In the genomic region with DNA sequence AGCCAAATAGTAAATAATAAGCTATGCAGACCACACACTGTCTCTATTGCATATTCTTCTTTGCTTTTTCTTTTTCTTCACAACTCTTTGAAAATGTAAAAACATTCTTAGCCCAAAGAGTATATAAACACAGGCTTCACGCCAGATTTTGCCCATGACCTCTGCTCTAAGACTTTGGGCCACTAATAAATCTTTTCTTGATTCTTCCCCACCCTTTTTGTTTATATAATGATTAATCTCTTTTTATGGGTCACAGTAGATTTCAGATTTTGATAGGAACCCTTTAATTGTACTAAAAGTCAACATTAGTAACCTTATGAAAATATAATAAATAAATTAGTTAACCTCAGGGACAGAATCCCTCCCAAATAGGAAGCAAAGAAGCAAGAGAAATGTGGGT, we compare ENCODE assay signal across 25 cellular contexts. TPM values are rescaled to one million over a fixed set of nuclear protein-coding genes. Genes with fewer than 3 reads are reported as not detected.
A peak's percentile ranks its signal among the peaks of the same experiment; 100 is the strongest.
DNase-seq lines count a peak whose midpoint lies in the region; ATAC-seq and TF ChIP-seq lines count a peak whose summit lies in the region.
"Had no signal": no experiment of that assay in that cellular context is flagged by ENCODE, and none has a peak within 500 bp of the region (broad histone marks: within the 10 kb centered on the region; RNA-seq: fewer than 3 reads in every experiment).

No MANE protein-coding gene starts in this region.

- POLR2A ChIA-PET in naive thymus-derived CD8-positive, alpha-beta T cell (lab: Charles Lee): no interaction called here
- POLR2A ChIA-PET in CD8-positive, alpha-beta T cell (lab: Charles Lee): no interaction called here

- peak; percentile 66 for DNase-seq in LNCaP clone FGC (ENCODE audit: low read depth)
- no peak for DNase-seq in RWPE2 (ENCODE audit: low spot score)
- peak; percentile 6 for DNase-seq in fibroblast of the aortic adventitia (ENCODE audit: low read depth)
- no peak for DNase-seq in tibial artery
- no peak for DNase-seq in naive thymus-derived CD8-positive, alpha-beta T cell
- DNase-seq in activated CD4-positive, alpha-beta T cell treated with anti-CD3 and anti-CD28 coated beads, Interleukin-2, amount 50 U/mL, for 1 hour: no peak
- DNase-seq in CD8-positive, alpha-beta T cell: no peak
- DNase-seq: Caco-2; CD4-positive, alpha-beta T cell; DND-41; GM23248; H9; KG1; NCI-H1092; NCI-H1436 treated with DMSO at 0.1 percent for 48 hours; NCI-H2029 treated with DMSO at 0.1 percent for 48 hours; NCI-H226; NCI-H510A treated with DMSO at 0.1 percent for 48 hours; NCI-H774; NK-92 treated with Interleukin-12 subunit alpha and Interleukin-12 subunit beta, amount 100 ng/mL, for 24 hours; SHP77 had no signal

- H3K27me3 ChIP-seq in RWPE2 (ENCODE audit: insufficient read depth, poor library complexity, severe bottlenecking) (no peaks in the 10 kb centered on the region), tibial artery (no peaks in the 10 kb centered on the region)
- no peaks in the 10 kb centered on the region for H3K27me3 ChIP-seq in CD8-positive, alpha-beta T cell (ENCODE audit: insufficient read depth, low read length)
- H3K27me3 ChIP-seq: BLaER1 had no signal

- no peak overlapping the region for H3K27ac Mint-ChIP-seq in naive thymus-derived CD8-positive, alpha-beta T cell
- H3K27ac Mint-ChIP-seq in CD8-positive, alpha-beta T cell: no peak overlapping the region
- H3K27ac Mint-ChIP-seq: CD4-positive, alpha-beta T cell; H9 had no signal

- H3K36me3 Mint-ChIP-seq in naive thymus-derived CD8-positive, alpha-beta T cell: no peaks in the 10 kb centered on the region
- H3K36me3 Mint-ChIP-seq in CD8-positive, alpha-beta T cell: no peaks in the 10 kb centered on the region

- peaks cover 13% of the 10 kb centered on the region for H3K4me1 ChIP-seq in RWPE2 (ENCODE audit: insufficient read depth, poor library complexity, severe bottlenecking)
- H3K4me1 ChIP-seq in tibial artery: peaks cover 0 to 71% (median 23%) of the 10 kb centered on the region in 4 donors
- no peaks in the 10 kb centered on the region for H3K4me1 ChIP-seq in CD8-positive, alpha-beta T cell (ENCODE audit: insufficient read depth, low read length)
- H3K4me1 ChIP-seq: BLaER1, Caco-2 had no signal

- H3K9me3 ChIP-seq in RWPE2 (ENCODE audit: severe bottlenecking): no peaks in the 10 kb centered on the region
- no peaks in the 10 kb centered on the region for H3K9me3 ChIP-seq in tibial artery
- no peaks in the 10 kb centered on the region for H3K9me3 ChIP-seq in CD8-positive, alpha-beta T cell (ENCODE audit: low read length)
- H3K9me3 ChIP-seq: BLaER1, Caco-2 had no signal

- no peak for TF ChIP-seq CTCF in LNCaP clone FGC (IDR thresholded peaks at IDR 0.05; ENCODE audit: control insufficient read depth, extremely low read depth, insufficient read depth)
- TF ChIP-seq CTCF in RWPE2 (IDR thresholded peaks at IDR 0.05; ENCODE audit: poor library complexity, severe bottlenecking): no peak
- TF ChIP-seq CTCF in fibroblast of the aortic adventitia (IDR thresholded peaks at IDR 0.05; ENCODE audit: insufficient read depth, low read length): no peak
- TF ChIP-seq CTCF in tibial artery (IDR thresholded peaks at IDR 0.05): no peak
- no peak for TF ChIP-seq CTCF in CD8-positive, alpha-beta T cell (IDR thresholded peaks at IDR 0.05)

- H3K36me3 ChIP-seq in RWPE2 (ENCODE audit: low read depth) (no peaks in the 10 kb centered on the region), tibial artery (no peaks in the 10 kb centered on the region)
- no peaks in the 10 kb centered on the region for H3K36me3 ChIP-seq in CD8-positive, alpha-beta T cell (ENCODE audit: insufficient read depth, low read length)
- H3K36me3 ChIP-seq: BLaER1 had no signal

- no peaks in the 10 kb centered on the region for H3K4me1 Mint-ChIP-seq in naive thymus-derived CD8-positive, alpha-beta T cell
- no peaks in the 10 kb centered on the region for H3K4me1 Mint-ChIP-seq in CD8-positive, alpha-beta T cell (ENCODE audit: low read depth)
- H3K4me1 Mint-ChIP-seq: H9 had no signal

- H3K27me3 Mint-ChIP-seq in naive thymus-derived CD8-positive, alpha-beta T cell: peaks cover 2 to 24% (median 16%) of the 10 kb centered on the region in 5 donors
- peaks cover 25% of the 10 kb centered on the region for H3K27me3 Mint-ChIP-seq in CD8-positive, alpha-beta T cell (ENCODE audit: low read depth)

- H3K4me3 Mint-ChIP-seq in naive thymus-derived CD8-positive, alpha-beta T cell: no peak overlapping the region
- no peak overlapping the region for H3K4me3 Mint-ChIP-seq in CD8-positive, alpha-beta T cell
- H3K4me3 Mint-ChIP-seq: CD4-positive, alpha-beta T cell; H9 had no signal

- H3K27ac ChIP-seq in RWPE2 (ENCODE audit: poor library complexity, severe bottlenecking) (no peak overlapping the region), tibial artery (peak overlapping the region; percentile 46)
- H3K27ac ChIP-seq in CD8-positive, alpha-beta T cell (ENCODE audit: low read depth, low read length): no peak overlapping the region
- H3K27ac ChIP-seq: BLaER1, GM23248, HL-60 had no signal

- H3K9me3 Mint-ChIP-seq in naive thymus-derived CD8-positive, alpha-beta T cell: no peaks in the 10 kb centered on the region
- H3K9me3 Mint-ChIP-seq in CD8-positive, alpha-beta T cell: no peaks in the 10 kb centered on the region
- H3K9me3 Mint-ChIP-seq: CD4-positive, alpha-beta T cell; H9 had no signal

- intact Hi-C loops in tibial artery (cut with DNase I; ENCODE audit: low total_unique reads): no loop called here
- intact Hi-C loops in CD8-positive, alpha-beta T cell (cut with DNase I, micrococcal nuclease): no loop called here

- H3K4me3 ChIP-seq in LNCaP clone FGC (ENCODE audit: low read depth, low read length): no peak overlapping the region
- no peak overlapping the region for H3K4me3 ChIP-seq in RWPE2 (ENCODE audit: severe bottlenecking)
- no peak overlapping the region for H3K4me3 ChIP-seq in fibroblast of the aortic adventitia (ENCODE audit: low read depth, low read length)
- H3K4me3 ChIP-seq in tibial artery: no peak overlapping the region
- H3K4me3 ChIP-seq in CD8-positive, alpha-beta T cell (ENCODE audit: low read depth, low read length): no peak overlapping the region
- H3K4me3 ChIP-seq: BLaER1, GM12878, GM23248 had no signal

- ATAC-seq in RWPE2 (ENCODE audit: low read depth): peak; percentile 52; the same call in 2 of the 3 replicates
- ATAC-seq in naive thymus-derived CD8-positive, alpha-beta T cell: no peak
- ATAC-seq in CD8-positive, alpha-beta T cell: no peak
- ATAC-seq: GM12878 had no signal

- CTCF ChIA-PET in CD8-positive, alpha-beta T cell (lab: Charles Lee): interaction anchor here (0.7 kb wide), 1 partner anchor 187 kb away, joined by 3 read pairs; no protein-coding TSS in a partner anchor

RNA-seq across cellular contexts. Expression of gene ENPP5, which starts 15.8 kb away (rescaled TPM):
- 0.36 and 5.3 TPM in 2 replicates for total RNA-seq in fibroblast of the aortic adventitia (ENCODE audit: low replicate concordance)
- 1 to 10 TPM; 1.1 to 1.2 TPM for total RNA-seq in naive thymus-derived CD8-positive, alpha-beta T cell
- polyA plus RNA-seq in naive thymus-derived CD8-positive, alpha-beta T cell: 1 to 10 TPM; 1.4 to 9.4 (median 1.6) TPM
- under 1 TPM; 0.33 TPM for total RNA-seq in CD8-positive, alpha-beta T cell
- total RNA-seq: GM12878, GM23248, HT1080 had no signal

RNA-seq across cellular contexts. Expression of gene ENPP4, which starts 56.8 kb away (rescaled TPM):
- total RNA-seq in fibroblast of the aortic adventitia (ENCODE audit: low replicate concordance): 0.99 and 6.1 TPM in 2 replicates
- 10 to 100 TPM; 11.4 to 12.3 TPM for total RNA-seq in naive thymus-derived CD8-positive, alpha-beta T cell
- 1 to 10 TPM; 4.6 to 7.8 (median 5.1) TPM for polyA plus RNA-seq in naive thymus-derived CD8-positive, alpha-beta T cell
- 1 to 10 TPM; 6.7 to 6.9 TPM for total RNA-seq in CD8-positive, alpha-beta T cell

Comparison
In these comparisons a context has a peak if more than half of its experiments do, and no peak if none do; other contexts are left out.
1. DNase-seq: peak in LNCaP clone FGC (single experiment) and fibroblast of the aortic adventitia (single experiment); none in RWPE2 (single experiment), tibial artery (0 of 2), naive thymus-derived CD8-positive, alpha-beta T cell (0 of 10), activated CD4-positive, alpha-beta T cell treated with anti-CD3 and anti-CD28 coated beads, Interleukin-2, amount 50 U/mL, for 1 hour (single experiment) and CD8-positive, alpha-beta T cell (0 of 7).
2. H3K27ac ChIP-seq: peak in tibial artery (2 of 2); none in RWPE2 (single experiment) and CD8-positive, alpha-beta T cell (single experiment).